In the genomic region with DNA sequence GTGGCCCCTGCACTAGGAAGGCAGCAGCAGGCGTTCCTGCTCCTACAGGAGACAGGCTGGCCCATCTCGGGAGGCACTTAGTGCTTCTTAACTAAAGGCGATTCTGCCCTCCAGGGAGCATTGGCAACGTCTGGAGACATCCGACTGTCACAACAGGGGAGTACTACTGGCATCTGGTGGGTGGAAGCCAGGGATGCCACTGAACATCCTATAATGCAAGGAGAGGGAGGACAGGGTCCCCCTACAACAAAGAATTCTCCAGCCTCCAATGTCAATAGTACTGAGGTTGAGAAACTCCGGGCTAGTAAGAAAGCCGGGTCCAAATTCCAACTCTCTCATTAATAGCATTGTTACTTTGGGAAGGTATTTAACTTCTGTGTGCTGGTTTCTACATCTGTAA, we compare ENCODE assay signal across 21 cellular contexts.
DNase-seq lines count a peak whose midpoint lies in the region; ATAC-seq, FAIRE-seq and TF ChIP-seq lines count a peak whose summit lies in the region.
"Had no signal": no experiment of that assay in that cellular context is flagged by ENCODE, and none has a peak within 500 bp of the region (broad histone marks: within the 10 kb centered on the region; RNA-seq: fewer than 3 reads in every experiment).

No MANE protein-coding gene starts in this region.

- intact Hi-C loops in A673 (cut with micrococcal nuclease; ENCODE audit: unreplicated experiment) = no loop called here

- no peaks in the 10 kb centered on the region for H3K9me3 ChIP-seq in A673 (ENCODE audit: low read depth, low read length, poor library complexity, severe bottlenecking)

- H3K27ac ChIP-seq in A673 (ENCODE audit: low read depth, low read length, poor library complexity, severe bottlenecking) = no peak overlapping the region
- H3K27ac ChIP-seq: SJSA1 had no signal

- BruUV-seq in A673 (replicated peaks; lab: Mats Ljungman, UMichigan) = no TSS peak

- H3K4me1 ChIP-seq in A673 (ENCODE audit: insufficient read depth, low read length, poor library complexity, severe bottlenecking) = no peaks in the 10 kb centered on the region

- ATAC-seq in left lobe of liver = peak; percentile 81

- TF ChIP-seq CTCF in A673 (conservative IDR thresholded peaks at IDR 0.05; ENCODE audit: low read depth, low read length) (0 out of 2 replicates have a peak, but pooled peaks have one; percentile 16), chondrocyte (IDR thresholded peaks at IDR 0.05) (peak; percentile 19)

- no peaks in the 10 kb centered on the region for H3K27me3 Mint-ChIP-seq in chondrocyte (ENCODE audit: low read depth)

- DNase-seq in A673 (ENCODE audit: low spot score) = peak; percentile 52
- DNase-seq in HT-29 (ENCODE audit: low spot score) = peak; percentile 26
- no peak for DNase-seq in chondrocyte (ENCODE audit: low spot score)
- no peak for DNase-seq in left lobe of liver (ENCODE audit: low spot score)
- no peak for DNase-seq in activated naive CD4-positive, alpha-beta T cell treated with Interleukin-2 at 50 U/mL for 16 hours
- no peak for DNase-seq in SHP77 treated with DMSO at 0.1 percent for 48 hours (lab: John Stamatoyannopoulos, UW)
- no peak for DNase-seq in activated CD4-positive, alpha-beta T cell treated with anti-CD3 and anti-CD28 coated beads, Interleukin-2, amount 50 U/mL, for 4 hours
- DNase-seq in GM19239 (ENCODE audit: insufficient read length, low spot score) = no peak
- DNase-seq: CD4-positive, CD25-positive, alpha-beta regulatory T cell; DMS53; GDM1; Kasumi-1; NCI-H1417; NCI-H1694 treated with DMSO at 0.1 percent for 48 hours; NCI-H2081 treated with DMSO at 0.1 percent for 48 hours; NCI-H446; NCI-H748 treated with DMSO at 0.1 percent for 48 hours had no signal

- H3K4me3 Mint-ChIP-seq in chondrocyte (ENCODE audit: unreplicated experiment) = no peak overlapping the region
- H3K4me3 Mint-ChIP-seq: CD4-positive, CD25-positive, alpha-beta regulatory T cell had no signal

- peaks cover 2% of the 10 kb centered on the region for H3K9me3 Mint-ChIP-seq in chondrocyte (ENCODE audit: low read depth)

- H3K4me1 Mint-ChIP-seq in chondrocyte (ENCODE audit: low read depth) = no peaks in the 10 kb centered on the region
- H3K4me1 Mint-ChIP-seq: CD4-positive, CD25-positive, alpha-beta regulatory T cell had no signal

- H3K27me3 ChIP-seq in A673 (replicated peaks; ENCODE audit: insufficient read depth, low read depth, low read length, poor library complexity) = no peaks in the 10 kb centered on the region
- H3K27me3 ChIP-seq: SJSA1 had no signal

- CTCF ChIA-PET in A673 (lab: Charles Lee) = no interaction called here

- POLR2A ChIA-PET in A673 (lab: Charles Lee; ENCODE audit: low non-redundant PET) = no interaction called here

- no peaks in the 10 kb centered on the region for H3K36me3 ChIP-seq in A673 (ENCODE audit: insufficient read depth, low read length, poor library complexity, severe bottlenecking)
- H3K36me3 ChIP-seq: SJSA1 had no signal

- no peaks in the 10 kb centered on the region for H3K36me3 Mint-ChIP-seq in chondrocyte (ENCODE audit: low read depth)
- H3K36me3 Mint-ChIP-seq: CD4-positive, CD25-positive, alpha-beta regulatory T cell had no signal

- H3K4me3 ChIP-seq in A673 (ENCODE audit: low read depth, low read length, poor library complexity, severe bottlenecking) = no peak overlapping the region
- H3K4me3 ChIP-seq: SJSA1 had no signal

- no peak for FAIRE-seq in GM19239 (lab: Jason Lieb, UNC)
- FAIRE-seq: A204.1, GM18507, RCC 7860 had no signal

- H3K27ac Mint-ChIP-seq in chondrocyte (ENCODE audit: unreplicated experiment) = no peak overlapping the region
- H3K27ac Mint-ChIP-seq: CD4-positive, CD25-positive, alpha-beta regulatory T cell had no signal

Comparison
In these comparisons a context has a peak if more than half of its experiments do, and no peak if none do; other contexts are left out.
1. DNase-seq: peak in A673 (single experiment) and HT-29 (single experiment); none in chondrocyte (single experiment), left lobe of liver (single experiment), activated naive CD4-positive, alpha-beta T cell treated with Interleukin-2 at 50 U/mL for 16 hours (single experiment), SHP77 treated with DMSO at 0.1 percent for 48 hours (single experiment), activated CD4-positive, alpha-beta T cell treated with anti-CD3 and anti-CD28 coated beads, Interleukin-2, amount 50 U/mL, for 4 hours (0 of 2) and GM19239 (single experiment).